ENCODE assay signal across 17 cellular contexts in the genomic region with DNA sequence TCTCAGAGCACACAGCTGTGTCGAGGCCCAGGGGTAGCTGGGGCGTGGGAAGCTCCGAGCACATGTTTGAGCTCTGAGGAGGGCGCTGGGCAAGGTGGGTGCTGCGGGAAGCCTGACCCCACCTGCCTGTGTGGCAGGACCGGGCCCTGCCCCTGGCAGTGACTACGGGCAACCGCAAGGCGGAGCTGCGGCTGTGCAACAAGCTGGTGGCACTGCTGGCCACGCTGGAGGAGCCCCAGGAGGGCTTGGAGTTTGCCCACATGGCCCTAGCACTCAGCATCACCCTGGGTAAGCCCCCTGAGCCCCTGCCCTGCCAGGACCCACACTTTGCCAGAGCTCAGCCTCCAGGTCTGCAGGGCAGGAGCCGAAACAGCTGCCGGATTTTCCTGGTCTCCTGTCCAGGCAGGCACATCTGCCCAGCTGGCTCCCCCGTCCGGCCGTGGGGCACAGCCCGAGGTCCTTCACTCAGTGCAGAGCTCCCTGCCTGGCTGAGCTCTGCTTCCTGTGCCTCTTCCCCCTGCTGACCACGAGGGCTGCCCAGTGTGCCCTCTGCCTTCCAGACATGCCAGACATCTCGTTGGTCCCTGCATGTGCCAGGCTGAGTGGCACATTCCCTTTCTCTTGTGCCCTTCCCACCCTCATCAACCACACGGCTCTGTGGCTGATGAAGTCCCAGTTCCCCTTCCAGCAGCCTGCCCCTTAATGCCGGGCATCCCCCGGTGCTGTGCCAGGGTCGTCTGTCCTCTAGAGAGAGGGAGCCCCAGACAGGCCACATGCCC. TPM values are rescaled to one million over a fixed set of nuclear protein-coding genes. Genes with fewer than 3 reads are reported as not detected.
A peak's percentile ranks its signal among the peaks of the same experiment; 100 is the strongest.
DNase-seq lines count a peak whose midpoint lies in the region; ATAC-seq and TF ChIP-seq lines count a peak whose summit lies in the region.
"Had no signal": no experiment of that assay in that cellular context is flagged by ENCODE, and none has a peak within 500 bp of the region (broad histone marks: within the 10 kb centered on the region; RNA-seq: fewer than 3 reads in every experiment).

No MANE protein-coding gene starts in this region.

- H3K4me2 ChIP-seq in osteoblast (ENCODE audit: insufficient read depth, low read length) = no peak overlapping the region
- H3K4me2 ChIP-seq: BLaER1 treated with 17β-estradiol and CSF1 and Interleukin-3, amounts not matched to agents 10 nM and 100 nM had no signal

- H3K79me2 ChIP-seq in osteoblast (ENCODE audit: insufficient read depth, low read length) = no peaks in the 10 kb centered on the region

- H2AFZ ChIP-seq in osteoblast (ENCODE audit: low read length) = no peak overlapping the region

- H3K27me3 ChIP-seq in osteoblast (ENCODE audit: insufficient read depth, low read length) = no peaks in the 10 kb centered on the region
- no peaks in the 10 kb centered on the region for H3K27me3 ChIP-seq in BE2C
- H3K27me3 ChIP-seq: BLaER1 treated with 17β-estradiol and CSF1 and Interleukin-3, amounts not matched to agents 10 nM and 100 nM had no signal

- H3K4me3 ChIP-seq in osteoblast (ENCODE audit: insufficient read depth, low read length) (no peak overlapping the region), BE2C (ENCODE audit: low read depth, low read length) (no peak overlapping the region)
- H3K4me3 ChIP-seq: BLaER1 treated with 17β-estradiol and CSF1 and Interleukin-3, amounts not matched to agents 10 nM and 100 nM; HAP-1 had no signal

- H3K4me1 ChIP-seq in osteoblast (ENCODE audit: insufficient read depth, low read length) (no peaks in the 10 kb centered on the region), BE2C (peaks cover 9% of the 10 kb centered on the region)
- H3K4me1 ChIP-seq: HAP-1 had no signal

- CTCF ChIA-PET in RWPE1 (lab: Yijun Ruan, JAX) = interaction anchor here (0.7 kb wide), 1 partner anchor 204 kb away, joined by 3 read pairs; no protein-coding TSS in a partner anchor

- no peak for ATAC-seq in GM18870 (IDR thresholded peaks at IDR 0.05; ENCODE audit: unreplicated experiment)
- ATAC-seq in GM21360 (IDR thresholded peaks at IDR 0.05; ENCODE audit: unreplicated experiment) = no peak

- TF ChIP-seq CTCF in RWPE1 (conservative IDR thresholded peaks at IDR 0.05; ENCODE audit: low read depth) = no peak
- no peak for TF ChIP-seq CTCF in osteoblast (IDR thresholded peaks at IDR 0.05; ENCODE audit: extremely low read depth, low read depth, low read length)
- TF ChIP-seq CTCF in BE2C (IDR thresholded peaks at IDR 0.05; ENCODE audit: low read depth, low read length) = no peak

- POLR2A ChIA-PET in RWPE1 (lab: Yijun Ruan, JAX; ENCODE audit: low non-redundant PET) = no interaction called here

- peaks cover 40% of the 10 kb centered on the region for H3K36me3 ChIP-seq in KOPT-K1 (ENCODE audit: insufficient read depth, low read length)
- peaks cover 14% of the 10 kb centered on the region for H3K36me3 ChIP-seq in osteoblast (ENCODE audit: insufficient read depth, low read length)
- H3K36me3 ChIP-seq in BE2C = peaks cover 11% of the 10 kb centered on the region; the same call in 1 of the 2 replicates
- H3K36me3 ChIP-seq: HAP-1 had no signal

- DNase-seq in NCI-H82 (lab: John Stamatoyannopoulos, UW) (peak; percentile 54), NCI-H82 treated with DMSO at 0.1 percent for 48 hours (lab: John Stamatoyannopoulos, UW; ENCODE audit: unreplicated experiment) (no peak), RWPE1 (ENCODE audit: low spot score) (no peak), osteoblast (ENCODE audit: insufficient read length, low spot score, missing footprints) (peak; percentile 83), BE2C (no peak)
- DNase-seq: DMS153, EL, NCI-H1092 treated with DMSO at 0.1 percent for 48 hours, NCI-H1694, OCI-M1 had no signal

- no peaks in the 10 kb centered on the region for H4K20me1 ChIP-seq in osteoblast (ENCODE audit: insufficient read depth, low read length)

- H3K9me3 ChIP-seq in KOPT-K1 (ENCODE audit: insufficient read depth, low read length, poor library complexity, severe bottlenecking) = no peaks in the 10 kb centered on the region
- no peaks in the 10 kb centered on the region for H3K9me3 ChIP-seq in osteoblast (ENCODE audit: low read depth, low read length)
- H3K9me3 ChIP-seq in BE2C = no peaks in the 10 kb centered on the region
- H3K9me3 ChIP-seq: HAP-1 had no signal

- H3K27ac ChIP-seq in KOPT-K1 (ENCODE audit: low read depth, low read length, poor library complexity, severe bottlenecking) (peak overlapping the region; percentile 53), RWPE1 (peak overlapping the region; percentile 37; the same call in 1 of the 2 replicates), osteoblast (ENCODE audit: low read depth, low read length) (no peak overlapping the region)
- H3K27ac ChIP-seq: 22Rv1 had no signal

RNA-seq across cellular contexts. Expression of a gene that starts 33.2 kb away (rescaled TPM):
- total RNA-seq in osteoblast = 4.0 and 11.5 TPM in 2 replicates
- not detected for polyA plus RNA-seq in BE2C (2012; ENCODE audit: insufficient read depth, insufficient read length, low read depth)
- total RNA-seq: NCI-H460 had no signal

RNA-seq across cellular contexts. Expression of a gene that starts 37.2 kb away (rescaled TPM):
- 3.5 and 3.6 TPM in 2 replicates for total RNA-seq in osteoblast
- 43.1 TPM for polyA plus RNA-seq in BE2C (2012; ENCODE audit: insufficient read depth, insufficient read length, low read depth)

Comparison
In these comparisons a context has a peak if more than half of its experiments do, and no peak if none do; other contexts are left out.
1. DNase-seq: peak in NCI-H82 (single experiment) and osteoblast (single experiment); none in NCI-H82 treated with DMSO at 0.1 percent for 48 hours (single experiment), RWPE1 (single experiment) and BE2C (single experiment).